Comparison of ENCODE assay signal across 1 cellular context in the genomic region with DNA sequence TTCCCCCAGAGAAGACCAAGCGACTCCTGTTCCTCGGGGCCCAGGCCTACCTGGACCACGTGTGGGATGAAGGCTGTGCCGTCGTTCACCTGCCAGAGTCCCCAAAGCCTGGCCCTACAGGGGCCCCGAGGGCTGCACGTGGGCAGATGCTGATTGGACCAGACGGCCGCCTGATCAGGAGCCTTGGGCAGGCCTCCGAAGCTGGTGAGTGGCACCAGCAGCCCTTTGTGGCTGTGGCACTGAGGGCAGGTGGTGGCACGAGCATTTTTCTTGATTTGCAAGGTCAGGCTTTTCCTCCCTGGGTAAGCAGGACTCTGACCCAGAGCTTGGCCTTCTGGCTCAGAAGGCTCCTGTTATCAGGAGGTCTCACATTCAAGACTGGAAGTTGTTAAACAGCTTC.
A peak's percentile ranks its signal among the peaks of the same experiment; 100 is the strongest.
TF ChIP-seq lines count a peak whose summit lies in the region.

No MANE protein-coding gene starts in this region.

TF ChIP-seq in HepG2, 621 proteins besides CTCF, POLR2A, EP300 and RAD21:
- TF ChIP-seq ZNF510 (CRISPR knock-in tag; IDR thresholded peaks at IDR 0.05; ENCODE audit: low read depth) (no peak), MAFK (conservative IDR thresholded peaks at IDR 0.05 in 1 of 2, IDR thresholded peaks at IDR 0.05 in 1 of 2; ENCODE audit: low read length in 2 of 2) (peak in 1 of 2 experiments; percentile 26; a peak in 1 of 4 replicates), GTF3A (CRISPR knock-in tag; conservative IDR thresholded peaks at IDR 0.05) (no peak), MED13 (CRISPR knock-in tag; IDR thresholded peaks at IDR 0.05) (no peak), ARNTL (CRISPR knock-in tag; IDR thresholded peaks at IDR 0.05) (no peak), RBFOX2 (IDR thresholded peaks at IDR 0.05; ENCODE audit: low read depth, low read length) (peak; percentile 76), HOXA7 (CRISPR knock-in tag; IDR thresholded peaks at IDR 0.05) (no peak), TOPORS (CRISPR knock-in tag; IDR thresholded peaks at IDR 0.05) (0 out of 2 replicates have a peak, but pooled peaks have one; percentile 6), AGO2 (optimal IDR thresholded peaks at IDR 0.05; ENCODE audit: low read depth, low read length) (peak; percentile 94), AGO1 (IDR thresholded peaks at IDR 0.05; ENCODE audit: low read depth, low read length, poor library complexity, severe bottlenecking) (peak; percentile 93), HNRNPL (IDR thresholded peaks at IDR 0.05; ENCODE audit: low read depth, low read length) (0 out of 2 replicates have a peak, but pooled peaks have one; percentile 52), ZNF280D (CRISPR knock-in tag; IDR thresholded peaks at IDR 0.05) (no peak)
- TF ChIP-seq, protein P1, sequence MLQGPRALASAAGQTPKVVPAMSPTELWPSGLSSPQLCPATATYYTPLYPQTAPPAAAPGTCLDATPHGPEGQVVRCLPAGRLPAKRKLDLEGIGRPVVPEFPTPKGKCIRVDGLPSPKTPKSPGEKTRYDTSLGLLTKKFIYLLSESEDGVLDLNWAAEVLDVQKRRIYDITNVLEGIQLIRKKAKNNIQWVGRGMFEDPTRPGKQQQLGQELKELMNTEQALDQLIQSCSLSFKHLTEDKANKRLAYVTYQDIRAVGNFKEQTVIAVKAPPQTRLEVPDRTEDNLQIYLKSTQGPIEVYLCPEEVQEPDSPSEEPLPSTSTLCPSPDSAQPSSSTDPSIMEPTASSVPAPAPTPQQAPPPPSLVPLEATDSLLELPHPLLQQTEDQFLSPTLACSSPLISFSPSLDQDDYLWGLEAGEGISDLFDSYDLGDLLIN (CRISPR knock-in tag; IDR thresholded peaks at IDR 0.05; ENCODE audit: borderline replicate concordance), result no peak
